15 cellular contexts compared by ENCODE assay signal in genomic region chr4:70712604-70713452, GRCh38.
DNase-seq lines count a peak whose midpoint lies in the region; ATAC-seq lines count a peak whose summit lies in the region.
"Had no signal": no experiment of that assay in that cellular context is flagged by ENCODE, and none has a peak within 500 bp of the region (broad histone marks: within the 10 kb centered on the region; RNA-seq: fewer than 3 reads in every experiment).

No MANE protein-coding gene starts in this region.

- H3K27ac ChIP-seq in epithelial cell of prostate = peak overlapping the region; percentile 54
- H3K27ac ChIP-seq: cardiac muscle cell, foreskin keratinocyte, tibial nerve had no signal

- ATAC-seq in GM18511 (IDR thresholded peaks at IDR 0.05; ENCODE audit: unreplicated experiment) (peak; percentile 2), HG03432 (IDR thresholded peaks at IDR 0.05; ENCODE audit: unreplicated experiment) (peak; percentile 10)
- ATAC-seq in stimulated activated memory B cell treated with anti-CD40 and anti-IgM and Interleukin-4, amounts not matched to agents 10 μg/mL and 1 μg/mL and 100 μg/mL, for 72 hours = no peak
- no peak for ATAC-seq in stimulated activated effector memory CD8-positive, alpha-beta T cell treated with anti-CD3 and anti-CD28 coated beads, Interleukin-12 subunit alpha, Interleukin-12 subunit beta, amount 100 ng/mL, for 72 hours

- H3K36me3 Mint-ChIP-seq in stimulated activated memory B cell treated with anti-CD40 and anti-IgM and Interleukin-4, amounts not matched to agents 10 μg/mL and 1 μg/mL and 100 μg/mL, for 72 hours = peaks cover 6% of the 10 kb centered on the region
- no peaks in the 10 kb centered on the region for H3K36me3 Mint-ChIP-seq in stimulated activated effector memory CD8-positive, alpha-beta T cell treated with anti-CD3 and anti-CD28 coated beads, Interleukin-12 subunit alpha, Interleukin-12 subunit beta, amount 100 ng/mL, for 72 hours
- H3K36me3 Mint-ChIP-seq: activated naive CD4-positive, alpha-beta T cell treated with anti-CD3 and anti-CD28 coated beads, Interleukin-2, amount 50 U/mL, for 24 hours had no signal

- DNase-seq in epithelial cell of prostate (ENCODE audit: low read depth, low spot score) = no peak
- no peak for DNase-seq in SHP77 (lab: John Stamatoyannopoulos, UW)
- no peak for DNase-seq in NCI-H226
- no peak for DNase-seq in stimulated activated effector memory CD8-positive, alpha-beta T cell treated with anti-CD3 and anti-CD28 coated beads, Interleukin-12 subunit alpha, Interleukin-12 subunit beta, amount 100 ng/mL, for 72 hours (ENCODE audit: low spot score in 2 of 2)
- DNase-seq in GOT3 (lab: John Stamatoyannopoulos, UW) = no peak
- DNase-seq: BE2C; effector memory CD8-positive, alpha-beta T cell; posterior cingulate gyrus had no signal

- H3K4me3 Mint-ChIP-seq in stimulated activated memory B cell treated with anti-CD40 and anti-IgM and Interleukin-4, amounts not matched to agents 10 μg/mL and 1 μg/mL and 100 μg/mL, for 72 hours = peak overlapping the region; percentile 55
- no peak overlapping the region for H3K4me3 Mint-ChIP-seq in stimulated activated effector memory CD8-positive, alpha-beta T cell treated with anti-CD3 and anti-CD28 coated beads, Interleukin-12 subunit alpha, Interleukin-12 subunit beta, amount 100 ng/mL, for 72 hours
- H3K4me3 Mint-ChIP-seq: activated naive CD4-positive, alpha-beta T cell treated with anti-CD3 and anti-CD28 coated beads, Interleukin-2, amount 50 U/mL, for 24 hours; effector memory CD8-positive, alpha-beta T cell had no signal

- H3K4me1 Mint-ChIP-seq in stimulated activated memory B cell treated with anti-CD40 and anti-IgM and Interleukin-4, amounts not matched to agents 10 μg/mL and 1 μg/mL and 100 μg/mL, for 72 hours = peaks cover 60% of the 10 kb centered on the region
- H3K4me1 Mint-ChIP-seq in stimulated activated effector memory CD8-positive, alpha-beta T cell treated with anti-CD3 and anti-CD28 coated beads, Interleukin-12 subunit alpha, Interleukin-12 subunit beta, amount 100 ng/mL, for 72 hours = peaks cover 20% of the 10 kb centered on the region

- H3K9me3 Mint-ChIP-seq in stimulated activated memory B cell treated with anti-CD40 and anti-IgM and Interleukin-4, amounts not matched to agents 10 μg/mL and 1 μg/mL and 100 μg/mL, for 72 hours = no peaks in the 10 kb centered on the region
- H3K9me3 Mint-ChIP-seq in stimulated activated effector memory CD8-positive, alpha-beta T cell treated with anti-CD3 and anti-CD28 coated beads, Interleukin-12 subunit alpha, Interleukin-12 subunit beta, amount 100 ng/mL, for 72 hours = no peaks in the 10 kb centered on the region
- H3K9me3 Mint-ChIP-seq: activated naive CD4-positive, alpha-beta T cell treated with anti-CD3 and anti-CD28 coated beads, Interleukin-2, amount 50 U/mL, for 24 hours; effector memory CD8-positive, alpha-beta T cell had no signal

- no peaks in the 10 kb centered on the region for H3K27me3 Mint-ChIP-seq in stimulated activated memory B cell treated with anti-CD40 and anti-IgM and Interleukin-4, amounts not matched to agents 10 μg/mL and 1 μg/mL and 100 μg/mL, for 72 hours
- H3K27me3 Mint-ChIP-seq: activated naive CD4-positive, alpha-beta T cell treated with anti-CD3 and anti-CD28 coated beads, Interleukin-2, amount 50 U/mL, for 24 hours; effector memory CD8-positive, alpha-beta T cell had no signal

- peak overlapping the region; percentile 88 for H3K27ac Mint-ChIP-seq in stimulated activated memory B cell treated with anti-CD40 and anti-IgM and Interleukin-4, amounts not matched to agents 10 μg/mL and 1 μg/mL and 100 μg/mL, for 72 hours
- H3K27ac Mint-ChIP-seq in stimulated activated effector memory CD8-positive, alpha-beta T cell treated with anti-CD3 and anti-CD28 coated beads, Interleukin-12 subunit alpha, Interleukin-12 subunit beta, amount 100 ng/mL, for 72 hours = no peak overlapping the region
- H3K27ac Mint-ChIP-seq: effector memory CD8-positive, alpha-beta T cell had no signal

Comparison
In these comparisons a context has a peak if more than half of its experiments do, and no peak if none do; other contexts are left out.
1. ATAC-seq: peak in GM18511 (single experiment) and HG03432 (single experiment); none in stimulated activated memory B cell treated with anti-CD40 and anti-IgM and Interleukin-4, amounts not matched to agents 10 μg/mL and 1 μg/mL and 100 μg/mL, for 72 hours (single experiment) and stimulated activated effector memory CD8-positive, alpha-beta T cell treated with anti-CD3 and anti-CD28 coated beads, Interleukin-12 subunit alpha, Interleukin-12 subunit beta, amount 100 ng/mL, for 72 hours (single experiment).